1 cellular context compared by ENCODE assay signal in genomic region chr16:20903116-20903888, GRCh38.
TF ChIP-seq lines count a peak whose summit lies in the region.

No MANE protein-coding gene starts in this region.

TF ChIP-seq in GM12878, 131 proteins besides CTCF, POLR2A, EP300 and RAD21 (continued from another document):
- TF ChIP-seq CEBPZ (IDR thresholded peaks at IDR 0.05; ENCODE audit: low read depth, low read length): no peak
- TF ChIP-seq PAX5 (IDR thresholded peaks at IDR 0.05; ENCODE audit: borderline replicate concordance, low read depth, low read length): no peak
- no peak for TF ChIP-seq SRF (IDR thresholded peaks at IDR 0.05; ENCODE audit: low read depth in 2 of 2, low read length in 2 of 2)
- no peak for TF ChIP-seq PKNOX1 (IDR thresholded peaks at IDR 0.05)
- TF ChIP-seq CHD4 (IDR thresholded peaks at IDR 0.05): no peak
- no peak for TF ChIP-seq CHD2 (IDR thresholded peaks at IDR 0.05; ENCODE audit: borderline replicate concordance, low read depth, low read length)
- no peak for TF ChIP-seq ZZZ3 (IDR thresholded peaks at IDR 0.05; ENCODE audit: control insufficient read depth, insufficient read length, low read depth)
- TF ChIP-seq EGR1 (IDR thresholded peaks at IDR 0.05; ENCODE audit: borderline replicate concordance in 1 of 2, low read depth in 2 of 2, low read length in 2 of 2): no peak
- no peak for TF ChIP-seq ZNF592 (IDR thresholded peaks at IDR 0.05)
- no peak for TF ChIP-seq SP1 (IDR thresholded peaks at IDR 0.05; ENCODE audit: low read depth, low read length)
- no peak for TF ChIP-seq PML (IDR thresholded peaks at IDR 0.05; ENCODE audit: low read length)
- TF ChIP-seq MLLT1 (IDR thresholded peaks at IDR 0.05): no peak
- TF ChIP-seq BACH1 (IDR thresholded peaks at IDR 0.05; ENCODE audit: borderline replicate concordance): no peak
- TF ChIP-seq RUNX3 (IDR thresholded peaks at IDR 0.05; ENCODE audit: low read length): no peak
- TF ChIP-seq BRCA1 (IDR thresholded peaks at IDR 0.05; ENCODE audit: low read depth, low read length): no peak
- TF ChIP-seq USF2 (IDR thresholded peaks at IDR 0.05; ENCODE audit: borderline replicate concordance, low read depth, low read length): no peak
- TF ChIP-seq TCF7 (IDR thresholded peaks at IDR 0.05; ENCODE audit: borderline replicate concordance): no peak
